ENCODE assay signal across 8 cellular contexts in the genomic region with DNA sequence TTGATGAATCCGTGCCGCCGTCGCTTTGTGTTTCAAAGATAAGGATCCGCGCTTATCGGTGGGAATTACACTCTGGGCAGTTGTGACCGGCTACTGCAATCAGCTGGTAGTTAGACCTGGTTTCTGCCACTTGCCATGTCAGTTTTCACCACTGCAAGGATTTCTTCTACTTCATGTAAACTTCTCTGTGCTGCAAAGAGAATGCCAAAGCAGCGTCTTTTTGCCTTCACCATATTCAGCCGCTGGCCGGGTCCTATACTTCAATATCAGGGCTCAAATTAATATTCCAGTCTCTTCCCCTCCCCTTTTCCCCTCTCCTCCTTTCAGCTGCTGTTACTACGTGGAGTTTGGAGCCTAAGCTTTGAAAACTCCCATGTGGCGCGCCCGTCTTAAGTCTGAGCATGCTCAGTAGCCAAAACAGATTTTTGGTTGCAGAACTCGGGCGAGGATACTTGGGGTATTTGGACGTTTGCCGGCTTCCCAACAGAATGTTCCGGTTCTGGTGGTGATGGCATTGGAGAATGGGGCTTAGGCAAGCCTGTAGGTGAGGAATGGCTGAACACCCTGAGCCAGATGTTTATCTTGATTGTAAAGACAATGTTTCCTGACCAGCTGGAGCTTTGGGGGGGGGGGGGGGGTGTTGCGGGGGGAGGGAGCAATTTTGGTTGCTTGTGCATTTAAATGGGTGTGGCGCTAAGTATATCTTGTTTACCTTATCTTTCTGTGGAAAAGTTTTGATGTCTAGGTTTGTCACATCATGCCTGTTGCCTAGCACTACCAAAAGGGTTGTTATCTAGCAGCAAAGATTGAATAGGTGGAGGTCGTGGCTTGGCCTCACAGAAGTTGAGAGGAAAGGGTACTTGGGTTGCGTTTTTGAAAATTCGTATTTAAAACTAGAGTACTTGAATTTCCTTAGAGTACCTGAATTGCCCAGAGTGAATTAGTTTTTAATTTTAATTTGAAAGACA. TPM values are rescaled to one million over a fixed set of nuclear protein-coding genes. Genes with fewer than 3 reads are reported as not detected.
A peak's percentile ranks its signal among the peaks of the same experiment; 100 is the strongest.
DNase-seq lines count a peak whose midpoint lies in the region; ATAC-seq and TF ChIP-seq lines count a peak whose summit lies in the region.

No MANE protein-coding gene starts in this region.

- H3F3A ChIP-seq in neural cell (ENCODE audit: insufficient read depth, low read length, poor library complexity, severe bottlenecking): peaks cover 9% of the 10 kb centered on the region

- no peaks in the 10 kb centered on the region for H3K9me2 ChIP-seq in neural cell (ENCODE audit: insufficient read depth, low read length)

- H3K27me3 ChIP-seq in neural cell (ENCODE audit: insufficient read depth, low read depth, low read length): no peaks in the 10 kb centered on the region

- H3K36me3 Mint-ChIP-seq in activated naive CD4-positive, alpha-beta T cell treated with anti-CD3 and anti-CD28 coated beads, Interleukin-2, amount 10 ng/mL, durations not matched to agents 7 days and 5 days: no peaks in the 10 kb centered on the region

- ATAC-seq in HG03432 (IDR thresholded peaks at IDR 0.05; ENCODE audit: unreplicated experiment): no peak

- TF ChIP-seq CTCF in neural cell (IDR thresholded peaks at IDR 0.05; ENCODE audit: poor library complexity, severe bottlenecking): no peak

- DNase-seq in NCI-H2029 (lab: John Stamatoyannopoulos, UW) (peak; percentile 28), NCI-H2029 treated with DMSO at 0.1 percent for 48 hours (lab: John Stamatoyannopoulos, UW) (no peak), HCEC 1CT (peak; percentile 62), NCI-H2227 (lab: John Stamatoyannopoulos, UW; ENCODE audit: unreplicated experiment) (peak; percentile 27), germinal center (ENCODE audit: low spot score) (peak; percentile 27)
- DNase-seq in activated naive CD4-positive, alpha-beta T cell treated with anti-CD3 and anti-CD28 coated beads, Interleukin-2, amount 10 ng/mL, durations not matched to agents 7 days and 5 days: no peak

- H3K27ac Mint-ChIP-seq in activated naive CD4-positive, alpha-beta T cell treated with anti-CD3 and anti-CD28 coated beads, Interleukin-2, amount 10 ng/mL, durations not matched to agents 7 days and 5 days: peak overlapping the region; percentile 40

- no peak for TF ChIP-seq EP300 in neural cell (conservative IDR thresholded peaks at IDR 0.05; ENCODE audit: poor library complexity, severe bottlenecking)

- no peaks in the 10 kb centered on the region for H3K9me3 Mint-ChIP-seq in activated naive CD4-positive, alpha-beta T cell treated with anti-CD3 and anti-CD28 coated beads, Interleukin-2, amount 10 ng/mL, durations not matched to agents 7 days and 5 days

- peak overlapping the region; percentile 86 for H3K9ac ChIP-seq in neural cell (ENCODE audit: low read length)

- no peaks in the 10 kb centered on the region for H3K36me3 ChIP-seq in neural cell (ENCODE audit: insufficient read depth, low read length)

- peak overlapping the region; percentile 82 for H2AFZ ChIP-seq in neural cell (ENCODE audit: low read depth, low read length)

- H3K4me3 Mint-ChIP-seq in activated naive CD4-positive, alpha-beta T cell treated with anti-CD3 and anti-CD28 coated beads, Interleukin-2, amount 10 ng/mL, durations not matched to agents 7 days and 5 days: peak overlapping the region; percentile 67

- peaks cover 8% of the 10 kb centered on the region for H3K4me1 Mint-ChIP-seq in activated naive CD4-positive, alpha-beta T cell treated with anti-CD3 and anti-CD28 coated beads, Interleukin-2, amount 10 ng/mL, durations not matched to agents 7 days and 5 days

- no peaks in the 10 kb centered on the region for H3K9me3 ChIP-seq in neural cell (ENCODE audit: low read length)

- H3K4me2 ChIP-seq in neural cell (ENCODE audit: low read length): peak overlapping the region; percentile 87

- H4K20me1 ChIP-seq in neural cell (ENCODE audit: insufficient read depth): peaks cover 4% of the 10 kb centered on the region

- peaks cover 56% of the 10 kb centered on the region for H3K27me3 Mint-ChIP-seq in activated naive CD4-positive, alpha-beta T cell treated with anti-CD3 and anti-CD28 coated beads, Interleukin-2, amount 10 ng/mL, durations not matched to agents 7 days and 5 days

- H3K79me2 ChIP-seq in neural cell (replicated peaks; ENCODE audit: insufficient read depth, low read length): peaks cover 48% of the 10 kb centered on the region

- peak overlapping the region; percentile 89 for H3K4me3 ChIP-seq in neural cell (ENCODE audit: low read length)

- no peak for TF ChIP-seq RAD21 in neural cell (conservative IDR thresholded peaks at IDR 0.05)

- peak overlapping the region; percentile 87 for H3K27ac ChIP-seq in neural cell (ENCODE audit: low read length)

- CTCF ChIA-PET in activated naive CD4-positive, alpha-beta T cell treated with anti-CD3 and anti-CD28 coated beads, Interleukin-2, amount 10 ng/mL, durations not matched to agents 7 days and 5 days (lab: Charles Lee): interaction anchor here (1.3 kb wide), 1 partner anchor 78 kb away, joined by 4 read pairs; no protein-coding TSS in a partner anchor

TF ChIP-seq in neural cell, 6 proteins besides CTCF, POLR2A, EP300 and RAD21:
- TF ChIP-seq SMC3 (conservative IDR thresholded peaks at IDR 0.05; ENCODE audit: poor library complexity) (no peak), EZH2 (IDR thresholded peaks at IDR 0.05; ENCODE audit: borderline replicate concordance, insufficient read depth, low read length, poor library complexity, severe bottlenecking) (no peak), MXI1 (conservative IDR thresholded peaks at IDR 0.05; ENCODE audit: poor library complexity, severe bottlenecking) (peak; percentile 47), TAF1 (IDR thresholded peaks at IDR 0.05; ENCODE audit: low read depth) (no peak), POLR2AphosphoS5 (IDR thresholded peaks at IDR 0.05) (no peak)
- TF ChIP-seq, protein P1, sequence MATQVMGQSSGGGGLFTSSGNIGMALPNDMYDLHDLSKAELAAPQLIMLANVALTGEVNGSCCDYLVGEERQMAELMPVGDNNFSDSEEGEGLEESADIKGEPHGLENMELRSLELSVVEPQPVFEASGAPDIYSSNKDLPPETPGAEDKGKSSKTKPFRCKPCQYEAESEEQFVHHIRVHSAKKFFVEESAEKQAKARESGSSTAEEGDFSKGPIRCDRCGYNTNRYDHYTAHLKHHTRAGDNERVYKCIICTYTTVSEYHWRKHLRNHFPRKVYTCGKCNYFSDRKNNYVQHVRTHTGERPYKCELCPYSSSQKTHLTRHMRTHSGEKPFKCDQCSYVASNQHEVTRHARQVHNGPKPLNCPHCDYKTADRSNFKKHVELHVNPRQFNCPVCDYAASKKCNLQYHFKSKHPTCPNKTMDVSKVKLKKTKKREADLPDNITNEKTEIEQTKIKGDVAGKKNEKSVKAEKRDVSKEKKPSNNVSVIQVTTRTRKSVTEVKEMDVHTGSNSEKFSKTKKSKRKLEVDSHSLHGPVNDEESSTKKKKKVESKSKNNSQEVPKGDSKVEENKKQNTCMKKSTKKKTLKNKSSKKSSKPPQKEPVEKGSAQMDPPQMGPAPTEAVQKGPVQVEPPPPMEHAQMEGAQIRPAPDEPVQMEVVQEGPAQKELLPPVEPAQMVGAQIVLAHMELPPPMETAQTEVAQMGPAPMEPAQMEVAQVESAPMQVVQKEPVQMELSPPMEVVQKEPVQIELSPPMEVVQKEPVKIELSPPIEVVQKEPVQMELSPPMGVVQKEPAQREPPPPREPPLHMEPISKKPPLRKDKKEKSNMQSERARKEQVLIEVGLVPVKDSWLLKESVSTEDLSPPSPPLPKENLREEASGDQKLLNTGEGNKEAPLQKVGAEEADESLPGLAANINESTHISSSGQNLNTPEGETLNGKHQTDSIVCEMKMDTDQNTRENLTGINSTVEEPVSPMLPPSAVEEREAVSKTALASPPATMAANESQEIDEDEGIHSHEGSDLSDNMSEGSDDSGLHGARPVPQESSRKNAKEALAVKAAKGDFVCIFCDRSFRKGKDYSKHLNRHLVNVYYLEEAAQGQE (IDR thresholded peaks at IDR 0.05; ENCODE audit: borderline replicate concordance): peak; percentile 7
TF ChIP-seq in neural cell: peak in this region for 2.

RNA-seq across cellular contexts. Expression of a gene that starts 1.1 kb away (rescaled TPM):
- polyA plus RNA-seq in neural cell: 19.9 and 26.3 TPM in 2 replicates
- polyA minus RNA-seq in neural cell: 61.6 and 71.1 TPM in 2 replicates

RNA-seq across cellular contexts. Expression of a gene that starts 59.3 kb away (rescaled TPM):
- polyA plus RNA-seq in neural cell: 3.6 and 4.9 TPM in 2 replicates
- 1.9 and 3.7 TPM in 2 replicates for polyA minus RNA-seq in neural cell

Comparison
In these comparisons a context has a peak if more than half of its experiments do, and no peak if none do; other contexts are left out.
1. DNase-seq: peak in NCI-H2029 (single experiment), HCEC 1CT (single experiment), NCI-H2227 (single experiment) and germinal center (single experiment); none in NCI-H2029 treated with DMSO at 0.1 percent for 48 hours (single experiment) and activated naive CD4-positive, alpha-beta T cell treated with anti-CD3 and anti-CD28 coated beads, Interleukin-2, amount 10 ng/mL, durations not matched to agents 7 days and 5 days (single experiment).